In the genomic region with DNA sequence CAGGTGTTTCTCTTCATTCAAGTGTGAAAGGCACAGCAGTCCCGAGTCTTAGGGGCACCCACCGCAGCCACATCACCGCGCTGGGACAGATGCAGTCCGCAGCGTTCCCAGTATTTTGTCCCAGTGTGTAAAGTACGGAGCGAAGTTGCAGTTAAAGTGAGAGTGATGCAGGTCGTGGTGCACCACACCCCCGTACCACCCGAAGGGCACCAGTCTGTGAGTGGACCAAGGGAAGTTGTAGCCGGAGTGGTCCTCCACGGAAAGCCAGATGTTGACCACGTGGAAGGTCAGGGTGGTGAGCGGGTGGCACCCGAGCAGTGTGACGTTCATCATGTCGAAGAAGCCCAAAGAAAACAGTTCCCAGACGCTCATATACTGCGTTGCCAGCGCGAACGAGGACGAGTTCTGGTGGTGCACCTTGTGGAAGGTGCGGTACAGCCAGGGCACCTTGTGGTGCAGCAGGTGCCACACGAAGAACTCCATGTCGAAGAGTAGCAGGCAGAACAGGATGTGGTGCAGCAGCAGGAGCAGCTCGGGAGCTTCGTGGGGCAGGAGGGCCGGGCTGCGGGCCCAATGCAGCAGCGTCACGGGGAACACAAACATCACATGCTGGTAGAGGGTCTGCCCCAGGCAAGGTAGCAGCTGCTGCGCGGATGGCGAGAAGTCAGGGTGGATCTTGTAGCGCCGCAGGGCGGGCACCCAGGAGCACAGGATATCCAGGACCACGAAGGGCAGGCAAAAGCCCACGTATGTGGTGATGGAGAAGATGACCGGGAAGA, we compare ENCODE assay signal across 9 cellular contexts. TPM values are rescaled to one million over a fixed set of nuclear protein-coding genes. Genes with fewer than 3 reads are reported as not detected.
DNase-seq lines count a peak whose midpoint lies in the region; ATAC-seq, FAIRE-seq and TF ChIP-seq lines count a peak whose summit lies in the region.
"Had no signal": no experiment of that assay in that cellular context is flagged by ENCODE, and none has a peak within 500 bp of the region (broad histone marks: within the 10 kb centered on the region; RNA-seq: fewer than 3 reads in every experiment).

No MANE protein-coding gene starts in this region.

- H3K79me2 ChIP-seq in HepG2 (ENCODE audit: insufficient read depth, low read length) = no peaks in the 10 kb centered on the region

- H3K36me3 ChIP-seq in SJSA1 (no peaks in the 10 kb centered on the region), HepG2 (replicated peaks in 1 of 2; ENCODE audit: control insufficient read depth in 1 of 2, insufficient read depth in 2 of 2, low read length in 2 of 2) (no peaks in the 10 kb centered on the region)

- CTCF ChIA-PET in HepG2 (lab: Yijun Ruan, JAX; ENCODE audit: low intra/inter-chr PET ratio, low total read pairs) = no interaction called here

- H3K27ac Mint-ChIP-seq in stimulated activated naive B cell treated with anti-CD40 and anti-IgM and Interleukin-4, amounts not matched to agents 10 μg/mL and 1 μg/mL and 100 μg/mL, for 72 hours = peak overlapping the region; percentile 52

- ATAC-seq in HepG2 = peak; percentile 38
- peak; percentile 42 to 45 for ATAC-seq in stimulated activated naive B cell treated with anti-CD40 and anti-IgM and Interleukin-4, amounts not matched to agents 10 μg/mL and 1 μg/mL and 100 μg/mL, for 72 hours (replicated peaks)
- ATAC-seq in GM21786 (IDR thresholded peaks at IDR 0.05; ENCODE audit: unreplicated experiment) = no peak
- ATAC-seq in HG02981 (IDR thresholded peaks at IDR 0.05; ENCODE audit: unreplicated experiment) = no peak

- H3K27me3 ChIP-seq in SJSA1 (replicated peaks) (no peaks in the 10 kb centered on the region), HepG2 (ENCODE audit: control insufficient read depth in 1 of 2, insufficient read depth in 2 of 2, low read length in 2 of 2) (peaks cover 17 to 56% of the 10 kb centered on the region in 2 experiments)

- no TSS peak for BruUV-seq in HepG2 (replicated peaks; lab: Mats Ljungman, UMichigan)

- peaks cover 31 to 34% of the 10 kb centered on the region in 2 donors for H3K27me3 Mint-ChIP-seq in stimulated activated naive B cell treated with anti-CD40 and anti-IgM and Interleukin-4, amounts not matched to agents 10 μg/mL and 1 μg/mL and 100 μg/mL, for 72 hours

- no peak for TF ChIP-seq EP300 in HepG2 (IDR thresholded peaks at IDR 0.05; ENCODE audit: low read depth in 2 of 2, low read length in 2 of 2)
- no peak for TF ChIP-seq EP300 in HepG2 (CRISPR knock-in tag; IDR thresholded peaks at IDR 0.05; ENCODE audit: borderline replicate concordance)

- TF ChIP-seq POLR2A in HepG2 (IDR thresholded peaks at IDR 0.05; ENCODE audit: insufficient read depth in 1 of 2, low read depth in 2 of 2, low read length in 2 of 2) = no peak

- no peaks in the 10 kb centered on the region for H3K9me3 ChIP-seq in SJSA1 (replicated peaks)
- H3K9me3 ChIP-seq in HepG2 (ENCODE audit: low read length) = no peaks in the 10 kb centered on the region

- H3K9me3 Mint-ChIP-seq in stimulated activated naive B cell treated with anti-CD40 and anti-IgM and Interleukin-4, amounts not matched to agents 10 μg/mL and 1 μg/mL and 100 μg/mL, for 72 hours = no peaks in the 10 kb centered on the region

- intact Hi-C loops in HepG2 (cut with micrococcal nuclease; ENCODE audit: unreplicated experiment) = no loop called here

- TF ChIP-seq CTCF in GM13977 (IDR thresholded peaks at IDR 0.05; ENCODE audit: extremely low read depth, insufficient read depth, missing control alignments) (no peak), cardiac fibroblast (IDR thresholded peaks at IDR 0.05; ENCODE audit: low read depth, low read length) (no peak), HepG2 (CRISPR knock-in tag; IDR thresholded peaks at IDR 0.05) (no peak)

- POLR2A ChIA-PET in HepG2 (lab: Yijun Ruan, JAX) = no interaction called here

- peak overlapping the region; percentile 71; the same call in 1 of the 2 replicates for H3K4me2 ChIP-seq in HepG2 (ENCODE audit: low read depth, low read length)

- H4K20me1 ChIP-seq in HepG2 (ENCODE audit: insufficient read depth, low read length) = no peaks in the 10 kb centered on the region

- TF ChIP-seq RAD21 in HepG2 (CRISPR knock-in tag; IDR thresholded peaks at IDR 0.05) = no peak

- peak; percentile 23 for DNase-seq in GM13977 (ENCODE audit: low spot score)
- no peak for DNase-seq in SJSA1 (ENCODE audit: low read depth in 1 of 2, low spot score in 2 of 2)
- peak; percentile 33 to 44 for DNase-seq in cardiac fibroblast (ENCODE audit: low read depth in 2 of 2)
- no peak for DNase-seq in HepG2 (ENCODE audit: low spot score)
- no peak for DNase-seq in stimulated activated naive B cell treated with anti-CD40 and anti-IgM and Interleukin-4, amounts not matched to agents 10 μg/mL and 1 μg/mL and 100 μg/mL, for 72 hours
- no peak for DNase-seq in NCI-H2171 treated with DMSO at 0.1 percent for 48 hours (lab: John Stamatoyannopoulos, UW)

- 33% methylated on average over 17 of the region's 42 CpGs for WGBS in HepG2 (ENCODE audit: low lambda C conversion rate)

- H3K36me3 Mint-ChIP-seq in stimulated activated naive B cell treated with anti-CD40 and anti-IgM and Interleukin-4, amounts not matched to agents 10 μg/mL and 1 μg/mL and 100 μg/mL, for 72 hours = no peaks in the 10 kb centered on the region

- H3K27ac ChIP-seq in SJSA1 = no peak overlapping the region
- no peak overlapping the region for H3K27ac ChIP-seq in HepG2 (ENCODE audit: extremely low read length, insufficient read depth, low read length)

- H3K4me3 ChIP-seq in SJSA1 (peak overlapping the region; percentile 27), cardiac fibroblast (replicated peaks in 1 of 2; ENCODE audit: low read depth in 2 of 2, low read length in 2 of 2) (peak overlapping the region; percentile 47 to 60), HepG2 (replicated peaks in 1 of 3; ENCODE audit: insufficient read depth in 1 of 3, low read depth in 2 of 3, low read length in 3 of 3) (peak overlapping the region in 1 of 3 experiments; percentile 62; a peak in 1 of 6 replicates)

- no peak overlapping the region for H3K9ac ChIP-seq in HepG2 (ENCODE audit: insufficient read depth, low read depth, low read length)

- H3K4me1 ChIP-seq in SJSA1 (replicated peaks) = peaks cover 49% of the 10 kb centered on the region
- peaks cover 22% of the 10 kb centered on the region for H3K4me1 ChIP-seq in HepG2 (ENCODE audit: insufficient read depth, low read length)

- in situ Hi-C loops in GM13977 (cut with MboI; ENCODE audit: low pct_unique_long_range_greater_than_20kb, low sequenced_read_pairs, unreplicated experiment) = no loop called here
- in situ Hi-C loops in HepG2 (cut with HindIII; ENCODE audit: extremely low pct_ligation_motif_present, low pct_unique_long_range_greater_than_20kb) = loop anchor here (5.0 to 25.0 kb wide), 3 partner anchors 174 to 369 kb away; no protein-coding TSS in a partner anchor

- no peak for FAIRE-seq in HepG2 (lab: Jason Lieb, UNC)

- H2AFZ ChIP-seq in HepG2 (ENCODE audit: low read length) = no peak overlapping the region

- H3K4me3 Mint-ChIP-seq in stimulated activated naive B cell treated with anti-CD40 and anti-IgM and Interleukin-4, amounts not matched to agents 10 μg/mL and 1 μg/mL and 100 μg/mL, for 72 hours = peak overlapping the region; percentile 80 to 81

- H3K4me1 Mint-ChIP-seq in stimulated activated naive B cell treated with anti-CD40 and anti-IgM and Interleukin-4, amounts not matched to agents 10 μg/mL and 1 μg/mL and 100 μg/mL, for 72 hours = peaks cover 17 to 38% of the 10 kb centered on the region in 2 donors

RNA-seq across cellular contexts. Expression of gene CH25H, which starts 0.5 kb away (rescaled TPM):
- total RNA-seq in SJSA1 (2014; rRNA removed; shearing (Covaris generic)) = 0.55 TPM in 1 of 2 replicates, not detected in the other
- not detected in 2 replicates for total RNA-seq in HepG2 (2016; rRNA removed; fragmentation: Illumina TruSeq; extraction: Trizol)
- total RNA-seq in HepG2 (2016; cell fraction: cytosol; rRNA removed; fragmentation: Illumina TruSeq; extraction: Trizol; ENCODE audit: low read depth) = not detected in 2 replicates
- not detected in 2 replicates for total RNA-seq in HepG2 (2016; cell fraction: insoluble cytoplasmic fraction; rRNA removed; fragmentation: Illumina TruSeq; extraction: Trizol)
- not detected in 2 replicates for total RNA-seq in HepG2 (2016; cell fraction: membrane; rRNA removed; fragmentation: Illumina TruSeq; extraction: Trizol)
- not detected in 2 replicates for total RNA-seq in HepG2 (2016; cell fraction: nucleus; rRNA removed; fragmentation: Illumina TruSeq; extraction: Trizol)
- not detected in 2 replicates for polyA plus RNA-seq in HepG2 (2011; rRNA removed)
- polyA plus RNA-seq in HepG2 (2011; cell fraction: cytosol; rRNA removed) = not detected in 2 replicates
- polyA plus RNA-seq in HepG2 (2011; cell fraction: nucleus; rRNA removed) = not detected in 2 replicates
- polyA plus RNA-seq in HepG2 (2012) = not detected in 2 replicates
- polyA plus RNA-seq in HepG2 (2016; cell fraction: cytosol; fragmentation: Illumina TruSeq; extraction: Trizol; ENCODE audit: low read depth) = not detected in 2 replicates
- polyA plus RNA-seq in HepG2 (2016; cell fraction: insoluble cytoplasmic fraction; fragmentation: Illumina TruSeq; extraction: Trizol; ENCODE audit: low read depth) = not detected in 2 replicates
- not detected in 2 replicates for polyA plus RNA-seq in HepG2 (2016; cell fraction: membrane; fragmentation: Illumina TruSeq; extraction: Trizol; ENCODE audit: low read depth)
- not detected in 2 replicates for polyA plus RNA-seq in HepG2 (2016; cell fraction: nucleus; fragmentation: Illumina TruSeq; extraction: Trizol; ENCODE audit: insufficient read depth, low read depth)
- polyA minus RNA-seq in HepG2 (2011; rRNA and poly(A)+ RNA removed; ENCODE audit: low replicate concordance) = not detected in 2 replicates
- not detected in 2 replicates for polyA minus RNA-seq in HepG2 (2011; cell fraction: cytosol; rRNA and poly(A)+ RNA removed)
- polyA minus RNA-seq in HepG2 (2011; cell fraction: nucleus; rRNA and poly(A)+ RNA removed) = not detected in 2 replicates
- total RNA-seq: T-helper 2 cell treated with Interferon-gamma antibody and Interleukin-4, amounts not matched to agents 100 ng/mL and 5 ng/mL, for 36 hours had no signal

RNA-seq across cellular contexts. Expression of gene LIPA, which starts 45.0 kb away (rescaled TPM):
- total RNA-seq in SJSA1 (2014; rRNA removed; shearing (Covaris generic)) = 38.1 and 55.8 TPM in 2 replicates
- total RNA-seq in HepG2 (2016; rRNA removed; fragmentation: Illumina TruSeq; extraction: Trizol) = 50.6 and 79.5 TPM in 2 replicates
- 4.6 and 4.8 TPM in 2 replicates for total RNA-seq in HepG2 (2016; cell fraction: cytosol; rRNA removed; fragmentation: Illumina TruSeq; extraction: Trizol; ENCODE audit: low read depth)
- 45.8 and 77.8 TPM in 2 replicates for total RNA-seq in HepG2 (2016; cell fraction: insoluble cytoplasmic fraction; rRNA removed; fragmentation: Illumina TruSeq; extraction: Trizol)
- total RNA-seq in HepG2 (2016; cell fraction: membrane; rRNA removed; fragmentation: Illumina TruSeq; extraction: Trizol) = 11.4 and 13.6 TPM in 2 replicates
- total RNA-seq in HepG2 (2016; cell fraction: nucleus; rRNA removed; fragmentation: Illumina TruSeq; extraction: Trizol) = 73.4 and 80.5 TPM in 2 replicates
- 54.4 and 57.1 TPM in 2 replicates for polyA plus RNA-seq in HepG2 (2011; rRNA removed)
- polyA plus RNA-seq in HepG2 (2011; cell fraction: cytosol; rRNA removed) = 23.8 and 47.9 TPM in 2 replicates
- 12.1 and 19.6 TPM in 2 replicates for polyA plus RNA-seq in HepG2 (2011; cell fraction: nucleus; rRNA removed)
- 72.3 and 79.2 TPM in 2 replicates for polyA plus RNA-seq in HepG2 (2012)
- polyA plus RNA-seq in HepG2 (2016; cell fraction: cytosol; fragmentation: Illumina TruSeq; extraction: Trizol; ENCODE audit: low read depth) = 4.5 and 4.7 TPM in 2 replicates
- 45.3 and 48.4 TPM in 2 replicates for polyA plus RNA-seq in HepG2 (2016; cell fraction: insoluble cytoplasmic fraction; fragmentation: Illumina TruSeq; extraction: Trizol; ENCODE audit: low read depth)
- 11.4 and 12.2 TPM in 2 replicates for polyA plus RNA-seq in HepG2 (2016; cell fraction: membrane; fragmentation: Illumina TruSeq; extraction: Trizol; ENCODE audit: low read depth)
- 94.6 and 98.9 TPM in 2 replicates for polyA plus RNA-seq in HepG2 (2016; cell fraction: nucleus; fragmentation: Illumina TruSeq; extraction: Trizol; ENCODE audit: insufficient read depth, low read depth)
- polyA minus RNA-seq in HepG2 (2011; rRNA and poly(A)+ RNA removed; ENCODE audit: low replicate concordance) = 22.5 and 44.0 TPM in 2 replicates
- polyA minus RNA-seq in HepG2 (2011; cell fraction: cytosol; rRNA and poly(A)+ RNA removed) = 36.2 and 57.3 TPM in 2 replicates
- 17.6 and 32.0 TPM in 2 replicates for polyA minus RNA-seq in HepG2 (2011; cell fraction: nucleus; rRNA and poly(A)+ RNA removed)

Comparison
In these comparisons a context has a peak if more than half of its experiments do, and no peak if none do; other contexts are left out.
1. DNase-seq: peak in GM13977 (single experiment) and cardiac fibroblast (2 of 2); none in SJSA1 (0 of 2), HepG2 (single experiment), stimulated activated naive B cell treated with anti-CD40 and anti-IgM and Interleukin-4, amounts not matched to agents 10 μg/mL and 1 μg/mL and 100 μg/mL, for 72 hours (single experiment) and NCI-H2171 treated with DMSO at 0.1 percent for 48 hours (single experiment).
2. ATAC-seq: peak in HepG2 (single experiment) and stimulated activated naive B cell treated with anti-CD40 and anti-IgM and Interleukin-4, amounts not matched to agents 10 μg/mL and 1 μg/mL and 100 μg/mL, for 72 hours (2 of 2); none in GM21786 (single experiment) and HG02981 (single experiment).